ENCODE assay signal across 13 cellular contexts in genomic region chrX:133413218-133413925, GRCh38. TPM values are rescaled to one million over a fixed set of nuclear protein-coding genes. Genes with fewer than 3 reads are reported as not detected.
DNase-seq lines count a peak whose midpoint lies in the region; ATAC-seq and TF ChIP-seq lines count a peak whose summit lies in the region.
"Had no signal": no experiment of that assay in that cellular context is flagged by ENCODE, and none has a peak within 500 bp of the region (broad histone marks: within the 10 kb centered on the region; RNA-seq: fewer than 3 reads in every experiment).

No MANE protein-coding gene starts in this region.

- H3K4me3 ChIP-seq in AG10803 (ENCODE audit: low read length) (peak overlapping the region; percentile 54), RWPE2 (ENCODE audit: severe bottlenecking) (peak overlapping the region; percentile 33), osteoblast (ENCODE audit: insufficient read depth, low read length) (peak overlapping the region; percentile 69)

- H3K27ac ChIP-seq in RWPE2 (ENCODE audit: poor library complexity, severe bottlenecking) (no peak overlapping the region), osteoblast (ENCODE audit: low read depth, low read length) (no peak overlapping the region)
- H3K27ac ChIP-seq: neutrophil had no signal

- H3K4me3 Mint-ChIP-seq in glutamatergic neuron (ENCODE audit: unreplicated experiment) = peak overlapping the region; percentile 79

- no peak overlapping the region for H3K27ac Mint-ChIP-seq in glutamatergic neuron (ENCODE audit: unreplicated experiment)

- H3K4me1 Mint-ChIP-seq in glutamatergic neuron (ENCODE audit: low read depth, unreplicated experiment) = peaks cover 6% of the 10 kb centered on the region

- ATAC-seq in RWPE2 (ENCODE audit: low read depth) (no peak), GM19328 (IDR thresholded peaks at IDR 0.05; ENCODE audit: unreplicated experiment) (no peak)
- ATAC-seq: esophagus mucosa had no signal

- no peak overlapping the region for H2AFZ ChIP-seq in osteoblast (ENCODE audit: low read length)

- H3K4me2 ChIP-seq in osteoblast (ENCODE audit: insufficient read depth, low read length) = peak overlapping the region; percentile 64

- H3K27me3 Mint-ChIP-seq in glutamatergic neuron (ENCODE audit: unreplicated experiment) = peaks cover 2% of the 10 kb centered on the region

- peaks cover 2% of the 10 kb centered on the region for H3K9me3 Mint-ChIP-seq in glutamatergic neuron (ENCODE audit: unreplicated experiment)

- H3K36me3 Mint-ChIP-seq in glutamatergic neuron (ENCODE audit: unreplicated experiment) = no peaks in the 10 kb centered on the region

- H3K27me3 ChIP-seq in RWPE2 (ENCODE audit: insufficient read depth, poor library complexity, severe bottlenecking) = peaks cover 24% of the 10 kb centered on the region
- H3K27me3 ChIP-seq in osteoblast (ENCODE audit: insufficient read depth, low read length) = peaks cover 38% of the 10 kb centered on the region

- no peaks in the 10 kb centered on the region for H4K20me1 ChIP-seq in osteoblast (ENCODE audit: insufficient read depth, low read length)

- H3K36me3 ChIP-seq in RWPE2 (ENCODE audit: low read depth) (no peaks in the 10 kb centered on the region), osteoblast (ENCODE audit: insufficient read depth, low read length) (no peaks in the 10 kb centered on the region)
- H3K36me3 ChIP-seq: BE2C, neutrophil had no signal

- DNase-seq in AG10803 (ENCODE audit: low read depth) (no peak), RWPE2 (ENCODE audit: low spot score) (no peak), glutamatergic neuron (no peak), osteoblast (ENCODE audit: insufficient read length, low spot score, missing footprints) (no peak), NCI-H345 (lab: John Stamatoyannopoulos, UW) (no peak), HT-29 (ENCODE audit: low spot score) (no peak)
- no peak for DNase-seq in activated naive CD4-positive, alpha-beta T cell treated with Interleukin-2 at 50 U/mL for 16 hours
- DNase-seq: BE2C, NCI-H510A treated with DMSO at 0.1 percent for 48 hours had no signal

- H3K4me1 ChIP-seq in RWPE2 (ENCODE audit: insufficient read depth, poor library complexity, severe bottlenecking) = no peaks in the 10 kb centered on the region
- H3K4me1 ChIP-seq in osteoblast (ENCODE audit: insufficient read depth, low read length) = no peaks in the 10 kb centered on the region
- H3K4me1 ChIP-seq: BE2C had no signal

- no peaks in the 10 kb centered on the region for H3K9me3 ChIP-seq in RWPE2 (ENCODE audit: severe bottlenecking)
- no peaks in the 10 kb centered on the region for H3K9me3 ChIP-seq in osteoblast (ENCODE audit: low read depth, low read length)
- H3K9me3 ChIP-seq: BE2C, neutrophil had no signal

- no peak for TF ChIP-seq CTCF in AG10803 (conservative IDR thresholded peaks at IDR 0.05; ENCODE audit: low read length)
- no peak for TF ChIP-seq CTCF in RWPE2 (IDR thresholded peaks at IDR 0.05; ENCODE audit: poor library complexity, severe bottlenecking)
- TF ChIP-seq CTCF in glutamatergic neuron (IDR thresholded peaks at IDR 0.05; ENCODE audit: partially characterized antibody, unreplicated experiment) = no peak
- no peak for TF ChIP-seq CTCF in osteoblast (IDR thresholded peaks at IDR 0.05; ENCODE audit: extremely low read depth, low read depth, low read length)

- H3K79me2 ChIP-seq in osteoblast (ENCODE audit: insufficient read depth, low read length) = no peaks in the 10 kb centered on the region

RNA-seq across cellular contexts. Expression of gene GPC4, which starts 1.9 kb away (rescaled TPM):
- 32.8 TPM for total RNA-seq in glutamatergic neuron (ENCODE audit: unreplicated experiment)
- 8.3 TPM in 2 replicates for total RNA-seq in osteoblast
- 1.4 and 1.5 TPM in 2 replicates for total RNA-seq in HT-29 (2014; rRNA removed; shearing (Covaris generic))
- total RNA-seq: T-helper 2 cell treated with Interferon-gamma antibody and Interleukin-4, amounts not matched to agents 100 ng/mL and 5 ng/mL, for 36 hours had no signal
